ENCODE assay signal across 8 cellular contexts in genomic region chr2:234981197-234982095, GRCh38. TPM values are rescaled to one million over a fixed set of nuclear protein-coding genes. Genes with fewer than 3 reads are reported as not detected.
A peak's percentile ranks its signal among the peaks of the same experiment; 100 is the strongest.
DNase-seq lines count a peak whose midpoint lies in the region; ATAC-seq and TF ChIP-seq lines count a peak whose summit lies in the region.

No MANE protein-coding gene starts in this region.

- no peaks in the 10 kb centered on the region for H3K9me3 Mint-ChIP-seq in Caco-2 (ENCODE audit: unreplicated experiment)

- peak; percentile 77 to 90 for DNase-seq in Caco-2
- peak; percentile 27 for DNase-seq in NCI-H69 (lab: John Stamatoyannopoulos, UW)
- DNase-seq in fibroblast of lung (ENCODE audit: low read depth in 2 of 2): peak; percentile 94 to 100
- peak; percentile 97 for DNase-seq in non-pigmented ciliary epithelial cell (ENCODE audit: low read depth)

- H3K36me3 ChIP-seq in Caco-2 (ENCODE audit: control insufficient read depth, insufficient read depth, low read length) (no peaks in the 10 kb centered on the region), fibroblast of lung (ENCODE audit: control insufficient read depth, insufficient read depth, low read length) (peaks cover 18% of the 10 kb centered on the region)

- H3K36me3 Mint-ChIP-seq in Caco-2 (ENCODE audit: insufficient read depth, unreplicated experiment): peaks cover 29% of the 10 kb centered on the region

- H3K27ac ChIP-seq in fibroblast of lung (ENCODE audit: insufficient read depth, low read length): peak overlapping the region; percentile 94

- H3K9me3 ChIP-seq in Caco-2 (0 out of 2 replicates have a peak, but pooled peaks cover 5% of the 10 kb centered on the region), fibroblast of lung (ENCODE audit: control insufficient read depth, insufficient read depth, low read depth, low read length) (no peaks in the 10 kb centered on the region)

- H3K27ac Mint-ChIP-seq in Caco-2 (ENCODE audit: unreplicated experiment): peak overlapping the region; percentile 91

- H3K4me1 ChIP-seq in Caco-2 (peaks cover 39% of the 10 kb centered on the region), fibroblast of lung (ENCODE audit: control insufficient read depth, extremely low read depth, insufficient read depth, low read length) (peaks cover 30% of the 10 kb centered on the region)

- H3K4me2 ChIP-seq in fibroblast of lung (ENCODE audit: extremely low read depth, insufficient read depth, low read length): peak overlapping the region; percentile 68

- CTCF ChIA-PET in Caco-2 (lab: Charles Lee): interaction anchor here (0.6 to 1.5 kb wide), 4 partner anchors 26 to 645 kb away, joined by 3 to 5 read pairs (median 4); no protein-coding TSS in a partner anchor

- peak overlapping the region; percentile 73 for H3K4me3 Mint-ChIP-seq in Caco-2 (ENCODE audit: unreplicated experiment)

- no peak overlapping the region for H2AFZ ChIP-seq in fibroblast of lung (ENCODE audit: low read length)

- no peaks in the 10 kb centered on the region for H3K27me3 Mint-ChIP-seq in Caco-2 (ENCODE audit: insufficient read depth, unreplicated experiment)

- POLR2A ChIA-PET in Caco-2 (lab: Charles Lee): interaction anchor here (1.6 kb wide), 1 partner anchor 27 kb away, joined by 4 read pairs; no protein-coding TSS in a partner anchor

- no peaks in the 10 kb centered on the region for H4K20me1 ChIP-seq in fibroblast of lung (ENCODE audit: control insufficient read depth, extremely low read depth, insufficient read depth, low read length)

- peaks cover 23% of the 10 kb centered on the region for H3K4me1 Mint-ChIP-seq in Caco-2 (ENCODE audit: low read depth, unreplicated experiment)

- TF ChIP-seq CTCF in Caco-2 (IDR thresholded peaks at IDR 0.05; ENCODE audit: insufficient read depth in 1 of 2, low read depth in 1 of 2, low read length in 1 of 2, severe bottlenecking in 1 of 2, unreplicated experiment in 1 of 2) (peak in 1 of 2 experiments; percentile 12), fibroblast of lung (conservative IDR thresholded peaks at IDR 0.05 in 1 of 2, IDR thresholded peaks at IDR 0.05 in 1 of 2; ENCODE audit: low read depth in 1 of 2, low read length in 2 of 2) (peak in 1 of 2 donors; percentile 32)

- intact Hi-C loops in Caco-2 (cut with micrococcal nuclease; ENCODE audit: unreplicated experiment): loop anchor here (1.0 to 2.0 kb wide), 2 partner anchors 19 to 27 kb away; no protein-coding TSS in a partner anchor

- H3K27me3 ChIP-seq in Caco-2 (replicated peaks; ENCODE audit: control insufficient read depth, insufficient read depth, low read length) (no peaks in the 10 kb centered on the region), fibroblast of lung (ENCODE audit: control insufficient read depth, insufficient read depth, low read length) (no peaks in the 10 kb centered on the region)

- TSS peak; percentile 46 for BruUV-seq in Caco-2 (replicated peaks; lab: Mats Ljungman, UMichigan)

- H3K9ac ChIP-seq in fibroblast of lung (ENCODE audit: insufficient read depth, low read length): peak overlapping the region; percentile 44

- ATAC-seq in HG02642 (IDR thresholded peaks at IDR 0.05; ENCODE audit: poor library complexity, unreplicated experiment) (no peak), GM18870 (IDR thresholded peaks at IDR 0.05; ENCODE audit: unreplicated experiment) (no peak), HG03460 (IDR thresholded peaks at IDR 0.05; ENCODE audit: unreplicated experiment) (no peak), HG03439 (IDR thresholded peaks at IDR 0.05; ENCODE audit: unreplicated experiment) (no peak)

- H3K4me3 ChIP-seq in Caco-2 (ENCODE audit: low read depth, low read length) (no peak overlapping the region), fibroblast of lung (replicated peaks in 1 of 4; ENCODE audit: control extremely low read depth in 1 of 4, insufficient read depth in 1 of 4, low read depth in 3 of 4, low read length in 4 of 4) (peak overlapping the region in 3 of 4 experiments; percentile 9 to 32 (median 11))

- peaks cover 91% of the 10 kb centered on the region for H3K79me2 ChIP-seq in fibroblast of lung (ENCODE audit: control insufficient read depth, insufficient read depth, low read length)

RNA-seq across cellular contexts. Expression of gene SH3BP4, which starts 29.6 kb away (rescaled TPM):
- total RNA-seq in Caco-2 (2022) (29.1 and 29.9 TPM in 2 replicates), fibroblast of lung (36.5 and 74.8 TPM in 2 replicates)
- polyA plus RNA-seq in fibroblast of lung: 86.6 and 150 TPM in 2 replicates
- polyA plus RNA-seq in fibroblast of lung (2012): 68.3 and 92.3 TPM in 2 replicates
- polyA minus RNA-seq in fibroblast of lung (ENCODE audit: low replicate concordance): 287 and 396 TPM in 2 replicates

Comparison
In these comparisons a context has a peak if more than half of its experiments do, and no peak if none do; other contexts are left out.
1. DNase-seq: peak in every context shown above with its lines; median percentile 97 in fibroblast of lung; 97 in non-pigmented ciliary epithelial cell; 84 in Caco-2; 27 in NCI-H69.